In the genomic region with DNA sequence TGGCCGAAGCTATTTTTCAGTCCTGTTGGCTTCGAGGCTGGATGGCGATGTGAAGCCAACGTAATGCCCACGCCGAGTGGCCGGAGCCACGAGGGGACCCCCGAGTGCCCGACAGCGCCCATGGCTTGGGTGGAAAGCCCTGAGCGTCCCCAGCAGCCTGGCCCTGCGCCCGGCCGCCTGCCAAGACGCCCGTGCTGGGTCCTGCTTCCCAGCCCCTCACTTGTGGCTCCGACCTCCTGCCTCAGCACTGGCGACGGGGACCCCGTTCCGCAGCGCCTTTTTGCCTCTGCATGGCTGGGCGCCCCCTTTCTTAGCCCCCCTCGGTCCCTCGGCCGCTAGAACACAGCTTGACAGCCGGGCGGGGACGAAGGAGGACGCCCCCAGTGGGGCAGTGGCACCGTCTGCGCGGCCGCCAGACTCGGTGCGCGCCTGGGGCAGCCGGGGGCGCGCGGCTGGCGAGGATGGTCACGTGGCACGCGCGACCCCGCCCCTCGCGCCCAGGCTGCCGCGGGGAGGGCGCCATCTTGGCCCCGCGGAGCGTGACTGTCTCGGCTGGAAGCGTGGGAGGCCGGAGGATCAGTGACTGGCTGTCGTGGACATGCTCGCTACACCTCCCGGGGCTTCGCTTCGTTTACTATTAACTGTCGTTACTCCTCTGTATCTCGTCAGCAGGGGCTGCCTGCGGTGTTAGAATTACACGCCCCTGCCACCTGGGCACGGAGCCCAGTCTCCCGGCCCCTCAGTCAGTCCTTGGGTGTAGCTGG, we compare ENCODE assay signal across 1 cellular context.
TF ChIP-seq lines count a peak whose summit lies in the region.

No MANE protein-coding gene starts in this region.

TF ChIP-seq in K562, 482 proteins besides CTCF, POLR2A, EP300 and RAD21 (continued from another document and continues in another):
- TF ChIP-seq NRF1 (conservative IDR thresholded peaks at IDR 0.05 in 1 of 2, IDR thresholded peaks at IDR 0.05 in 1 of 2) = peak; percentile 76 to 79; a peak in 3 of 4 replicates
- TF ChIP-seq, protein P1, sequence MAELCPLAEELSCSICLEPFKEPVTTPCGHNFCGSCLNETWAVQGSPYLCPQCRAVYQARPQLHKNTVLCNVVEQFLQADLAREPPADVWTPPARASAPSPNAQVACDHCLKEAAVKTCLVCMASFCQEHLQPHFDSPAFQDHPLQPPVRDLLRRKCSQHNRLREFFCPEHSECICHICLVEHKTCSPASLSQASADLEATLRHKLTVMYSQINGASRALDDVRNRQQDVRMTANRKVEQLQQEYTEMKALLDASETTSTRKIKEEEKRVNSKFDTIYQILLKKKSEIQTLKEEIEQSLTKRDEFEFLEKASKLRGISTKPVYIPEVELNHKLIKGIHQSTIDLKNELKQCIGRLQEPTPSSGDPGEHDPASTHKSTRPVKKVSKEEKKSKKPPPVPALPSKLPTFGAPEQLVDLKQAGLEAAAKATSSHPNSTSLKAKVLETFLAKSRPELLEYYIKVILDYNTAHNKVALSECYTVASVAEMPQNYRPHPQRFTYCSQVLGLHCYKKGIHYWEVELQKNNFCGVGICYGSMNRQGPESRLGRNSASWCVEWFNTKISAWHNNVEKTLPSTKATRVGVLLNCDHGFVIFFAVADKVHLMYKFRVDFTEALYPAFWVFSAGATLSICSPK (IDR thresholded peaks at IDR 0.05; ENCODE audit: borderline replicate concordance) = no peak
- TF ChIP-seq SMARCE1 (IDR thresholded peaks at IDR 0.05) = no peak
- TF ChIP-seq ZNF398 (CRISPR knock-in tag; IDR thresholded peaks at IDR 0.05) = no peak
- TF ChIP-seq MAX (CRISPR knock-in tag; IDR thresholded peaks at IDR 0.05) = peak; percentile 82
- TF ChIP-seq E4F1 (CRISPR knock-in tag; IDR thresholded peaks at IDR 0.05; ENCODE audit: borderline replicate concordance) = no peak
- TF ChIP-seq ZNF124 (CRISPR knock-in tag; IDR thresholded peaks at IDR 0.05) = no peak
- TF ChIP-seq ZNF282 (CRISPR knock-in tag; IDR thresholded peaks at IDR 0.05) = peak; percentile 79; the same call in 1 of the 2 replicates
- TF ChIP-seq ZNF76 (CRISPR knock-in tag; IDR thresholded peaks at IDR 0.05; ENCODE audit: borderline replicate concordance) = 0 out of 2 replicates have a peak, but pooled peaks have one; percentile 76
- 0 out of 2 replicates have a peak, but pooled peaks have one; percentile 19 for TF ChIP-seq ELF1 (tag; IDR thresholded peaks at IDR 0.05)
- peak; percentile 79 for TF ChIP-seq EGR1 (conservative IDR thresholded peaks at IDR 0.05)
- TF ChIP-seq, protein P2, sequence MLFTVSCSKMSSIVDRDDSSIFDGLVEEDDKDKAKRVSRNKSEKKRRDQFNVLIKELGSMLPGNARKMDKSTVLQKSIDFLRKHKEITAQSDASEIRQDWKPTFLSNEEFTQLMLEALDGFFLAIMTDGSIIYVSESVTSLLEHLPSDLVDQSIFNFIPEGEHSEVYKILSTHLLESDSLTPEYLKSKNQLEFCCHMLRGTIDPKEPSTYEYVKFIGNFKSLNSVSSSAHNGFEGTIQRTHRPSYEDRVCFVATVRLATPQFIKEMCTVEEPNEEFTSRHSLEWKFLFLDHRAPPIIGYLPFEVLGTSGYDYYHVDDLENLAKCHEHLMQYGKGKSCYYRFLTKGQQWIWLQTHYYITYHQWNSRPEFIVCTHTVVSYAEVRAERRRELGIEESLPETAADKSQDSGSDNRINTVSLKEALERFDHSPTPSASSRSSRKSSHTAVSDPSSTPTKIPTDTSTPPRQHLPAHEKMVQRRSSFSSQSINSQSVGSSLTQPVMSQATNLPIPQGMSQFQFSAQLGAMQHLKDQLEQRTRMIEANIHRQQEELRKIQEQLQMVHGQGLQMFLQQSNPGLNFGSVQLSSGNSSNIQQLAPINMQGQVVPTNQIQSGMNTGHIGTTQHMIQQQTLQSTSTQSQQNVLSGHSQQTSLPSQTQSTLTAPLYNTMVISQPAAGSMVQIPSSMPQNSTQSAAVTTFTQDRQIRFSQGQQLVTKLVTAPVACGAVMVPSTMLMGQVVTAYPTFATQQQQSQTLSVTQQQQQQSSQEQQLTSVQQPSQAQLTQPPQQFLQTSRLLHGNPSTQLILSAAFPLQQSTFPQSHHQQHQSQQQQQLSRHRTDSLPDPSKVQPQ (CRISPR knock-in tag; IDR thresholded peaks at IDR 0.05; ENCODE audit: borderline replicate concordance) = 0 out of 2 replicates have a peak, but pooled peaks have one; percentile 41
- peak; percentile 34 to 52; a peak in 3 of 4 replicates for TF ChIP-seq MNT (conservative IDR thresholded peaks at IDR 0.05)
- 0 out of 2 replicates have a peak, but pooled peaks have one; percentile 40 for TF ChIP-seq ZKSCAN8 (CRISPR knock-in tag; IDR thresholded peaks at IDR 0.05)
- TF ChIP-seq, protein P3, sequence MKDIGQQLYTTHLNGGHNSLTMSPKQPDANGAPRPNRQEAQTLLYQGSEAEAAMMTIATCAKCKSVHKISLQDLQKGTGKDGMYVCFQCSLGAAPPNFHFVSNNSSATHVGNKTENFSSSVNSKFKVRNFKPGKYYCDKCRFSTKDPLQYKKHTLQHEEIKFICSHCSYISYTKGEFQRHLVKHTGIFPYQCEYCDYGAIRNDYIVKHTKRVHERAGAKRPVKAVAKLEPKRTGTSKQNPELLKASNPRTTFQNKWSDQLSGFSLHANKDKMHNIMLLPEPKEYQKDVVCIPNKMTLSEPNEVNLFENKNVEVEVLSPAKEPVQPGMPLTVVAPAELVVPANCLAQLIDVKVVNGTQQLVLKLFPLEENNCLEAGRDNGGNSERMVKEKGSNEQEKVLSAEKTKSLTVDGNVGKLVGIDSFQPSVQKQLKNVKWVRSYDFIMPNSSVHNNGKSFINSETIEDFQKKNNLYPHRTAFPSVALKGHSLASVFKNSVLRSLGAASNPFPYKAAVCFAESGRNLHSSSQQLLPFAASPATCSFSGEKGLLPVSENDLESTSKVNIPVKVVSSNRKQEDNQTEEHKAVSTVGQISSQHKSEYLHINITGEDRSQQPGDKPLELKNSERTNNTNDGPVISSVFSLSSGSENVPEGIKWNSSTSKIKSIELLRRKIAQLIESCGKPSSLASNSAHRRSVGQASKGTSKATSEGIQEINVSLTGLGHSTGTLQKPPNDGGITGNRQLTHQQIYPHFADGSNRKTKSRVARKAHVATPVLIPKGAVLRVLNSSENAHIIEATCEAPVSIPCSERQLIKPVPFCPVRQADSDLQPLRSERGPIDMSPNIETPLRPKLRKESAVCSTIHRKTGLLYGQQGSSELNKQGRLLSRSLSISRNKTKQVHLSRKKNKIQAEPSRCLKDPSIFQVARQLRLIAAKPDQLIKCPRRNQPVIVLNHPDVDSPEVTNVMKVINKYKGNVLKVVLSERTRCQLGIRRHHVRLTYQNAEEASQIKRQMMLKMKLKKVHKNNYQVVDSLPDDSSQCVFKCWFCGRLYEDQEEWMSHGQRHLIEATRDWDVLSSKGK (CRISPR knock-in tag; IDR thresholded peaks at IDR 0.05) = no peak
- peak; percentile 65; the same call in 1 of the 2 replicates for TF ChIP-seq DMBX1 (CRISPR knock-in tag; IDR thresholded peaks at IDR 0.05; ENCODE audit: borderline replicate concordance)
- TF ChIP-seq SP2 (IDR thresholded peaks at IDR 0.05; ENCODE audit: extremely low read depth, low read depth, low read length, poor library complexity, severe bottlenecking) = no peak
- TF ChIP-seq SOX6 (IDR thresholded peaks at IDR 0.05) = 0 out of 2 replicates have a peak, but pooled peaks have one; percentile 32
- TF ChIP-seq VEZF1 (CRISPR knock-in tag; IDR thresholded peaks at IDR 0.05) = peak; percentile 83
- TF ChIP-seq TAF1 (IDR thresholded peaks at IDR 0.05; ENCODE audit: control insufficient read depth, extremely low read depth, insufficient read depth, low read length, severe bottlenecking) = peak; percentile 28
- peak; percentile 90; the same call in 1 of the 2 replicates for TF ChIP-seq ATF6 (CRISPR knock-in tag; IDR thresholded peaks at IDR 0.05)
- 0 out of 2 replicates have a peak, but pooled peaks have one; percentile 17 for TF ChIP-seq DPF2 (IDR thresholded peaks at IDR 0.05)
- TF ChIP-seq POLR2H (tag; IDR thresholded peaks at IDR 0.05; ENCODE audit: low read depth) = peak; percentile 66
- TF ChIP-seq RBFOX2 (IDR thresholded peaks at IDR 0.05; ENCODE audit: low read depth, low read length) = peak; percentile 95
- peak; percentile 63; the same call in 1 of the 2 replicates for TF ChIP-seq ILF3 (IDR thresholded peaks at IDR 0.05; ENCODE audit: borderline replicate concordance)
- peak; percentile 70; the same call in 1 of the 2 replicates for TF ChIP-seq MTA3 (IDR thresholded peaks at IDR 0.05; ENCODE audit: borderline replicate concordance)
- no peak for TF ChIP-seq CHCHD3 (CRISPR knock-in tag; IDR thresholded peaks at IDR 0.05)
- 0 out of 2 replicates have a peak, but pooled peaks have one; percentile 47 for TF ChIP-seq POLR2AphosphoS5 (IDR thresholded peaks at IDR 0.05; ENCODE audit: control insufficient read depth, insufficient read depth, low read depth, low read length)
- no peak for TF ChIP-seq LEF1 (IDR thresholded peaks at IDR 0.05)
- no peak for TF ChIP-seq ZNF41 (CRISPR knock-in tag; conservative IDR thresholded peaks at IDR 0.05)
- TF ChIP-seq TCF3 (CRISPR knock-in tag; IDR thresholded peaks at IDR 0.05) = peak; percentile 17; the same call in 1 of the 2 replicates
- no peak for TF ChIP-seq DDX20 (tag; IDR thresholded peaks at IDR 0.05; ENCODE audit: low read depth)
